8 cellular contexts compared by ENCODE assay signal in genomic region chr4:98143001-98143899, GRCh38. TPM values are rescaled to one million over a fixed set of nuclear protein-coding genes. Genes with fewer than 3 reads are reported as not detected.
DNase-seq lines count a peak whose midpoint lies in the region; ATAC-seq and TF ChIP-seq lines count a peak whose summit lies in the region.

TSS of gene STPG2 (minus strand) at chr4:98143476.

- no peaks in the 10 kb centered on the region for H3K27me3 Mint-ChIP-seq in type B pancreatic cell

- peak within 1 kb of the TSS; percentile 98 for H3K27ac Mint-ChIP-seq in type B pancreatic cell

- 3 to 7% (median 5%) methylated on average over 25 to 44 of the region's 44 CpGs for whole genome bisulfite sequencing in adrenal gland, 4 donors
- 5 to 7% methylated on average over 44 of the region's 44 CpGs for WGBS in heart right ventricle, 2 donors

- no peaks in the 10 kb centered on the region for H3K36me3 Mint-ChIP-seq in type B pancreatic cell

- peak within 1 kb of the TSS; percentile 84 for H3K4me3 ChIP-seq in GM12865 (ENCODE audit: low read depth, low read length)
- H3K4me3 ChIP-seq in adrenal gland, result peak within 1 kb of the TSS; percentile 47 to 93 (median 70)
- H3K4me3 ChIP-seq in heart right ventricle, result peak within 1 kb of the TSS; percentile 61 to 78 (median 73)

- ATAC-seq in HG02610 (IDR thresholded peaks at IDR 0.05; ENCODE audit: unreplicated experiment) (peak; percentile 99), heart right ventricle (peak; percentile 99 to 100 (median 100))

- no peaks in the 10 kb centered on the region for H3K9me3 ChIP-seq in adrenal gland (replicated peaks in 1 of 3)
- H3K9me3 ChIP-seq in heart right ventricle, result no peaks in the 10 kb centered on the region

- TF ChIP-seq POLR2A in adrenal gland (IDR thresholded peaks at IDR 0.05), result peak in 1 of 2 donors; percentile 61

- H3K4me3 Mint-ChIP-seq in type B pancreatic cell, result peak within 1 kb of the TSS; percentile 94

- intact Hi-C loops in adrenal gland (cut with DNase I), result no loop called here
- intact Hi-C loops in heart right ventricle (cut with DNase I), result loop anchor here in 5 of 10 donors (1.0 to 10.0 kb wide), 4 partner anchors 118 to 942 kb away; partner anchors contain the start of genes RAP1GDS1 (in 5 of the 5) and ADH5 (in 1 of the 5)

- H3K36me3 ChIP-seq in adrenal gland (replicated peaks in 1 of 2) (no peaks in the 10 kb centered on the region), heart right ventricle (no peaks in the 10 kb centered on the region)

- H3K4me1 Mint-ChIP-seq in type B pancreatic cell (ENCODE audit: unreplicated experiment), result peaks cover 15% of the 10 kb centered on the region

- H3K27ac ChIP-seq in adrenal gland (peak within 1 kb of the TSS in 4 of 5 donors; percentile 71 to 90 (median 79)), heart right ventricle (peak within 1 kb of the TSS; percentile 33 to 94 (median 86))

- no peaks in the 10 kb centered on the region for H3K9me3 Mint-ChIP-seq in type B pancreatic cell

- no peaks in the 10 kb centered on the region for H3K27me3 ChIP-seq in adrenal gland
- no peaks in the 10 kb centered on the region for H3K27me3 ChIP-seq in heart right ventricle

- TF ChIP-seq CTCF in GM12865 (IDR thresholded peaks at IDR 0.05; ENCODE audit: insufficient read depth, low read depth, low read length, missing control alignments), result peak; percentile 44
- TF ChIP-seq CTCF in adrenal gland (IDR thresholded peaks at IDR 0.05), result peak in 5 of 6 experiments; percentile 8 to 46 (median 26)
- peak in 8 of 9 donors; percentile 20 to 61 (median 51) for TF ChIP-seq CTCF in heart right ventricle (IDR thresholded peaks at IDR 0.05)
- peak; percentile 58 for TF ChIP-seq CTCF in type B pancreatic cell (conservative IDR thresholded peaks at IDR 0.05)

- H3K4me1 ChIP-seq in adrenal gland (replicated peaks in 1 of 2) (peaks cover 6% of the 10 kb centered on the region in 2 donors), heart right ventricle (peaks cover 0 to 14% (median 5%) of the 10 kb centered on the region in 9 donors)

- DNase-seq in GM12865 (ENCODE audit: low read depth) (peak; percentile 97), NCI-H1105 (lab: John Stamatoyannopoulos, UW) (peak; percentile 64), SW 1271 (lab: John Stamatoyannopoulos, UW) (peak; percentile 67 to 85), adrenal gland (peak; percentile 93 to 96 (median 95)), heart right ventricle (peak; percentile 90 to 95), pons (ENCODE audit: low spot score) (peak; percentile 92), type B pancreatic cell (ENCODE audit: extremely low spot score, unreplicated experiment) (peak; percentile 89)

RNA-seq across cellular contexts. Expression of gene STPG2, which starts in this region (rescaled TPM):
- total RNA-seq in adrenal gland (1 to 10 TPM in 2 of 8 donors, under 1 TPM in 4, not detected in 2; 0.14 to 1.8 (median 0.73) TPM), heart right ventricle (under 1 TPM; 0.22 to 0.58 (median 0.42) TPM), type B pancreatic cell (ENCODE audit: low replicate concordance) (0.29 and 0.52 TPM in 2 replicates)
- polyA plus RNA-seq in adrenal gland (under 1 TPM in 2 of 3 donors, not detected in 1; 0.07 to 0.20 TPM), heart right ventricle (under 1 TPM; 0.04 to 0.15 TPM)

Comparison
In these comparisons a context has a peak if more than half of its experiments do, and no peak if none do; other contexts are left out.
1. Peak in every context shown above with its lines: DNase-seq, ATAC-seq, H3K4me3 ChIP-seq and H3K27ac ChIP-seq.
2. Peak in DNase-seq, ATAC-seq, H3K4me3 ChIP-seq and H3K27ac ChIP-seq in heart right ventricle; RNA of the gene not detected or under 1 TPM.
3. Peak in DNase-seq in type B pancreatic cell; RNA of the gene not detected or under 1 TPM.